Comparison of ENCODE assay signal across 8 cellular contexts in the genomic region with DNA sequence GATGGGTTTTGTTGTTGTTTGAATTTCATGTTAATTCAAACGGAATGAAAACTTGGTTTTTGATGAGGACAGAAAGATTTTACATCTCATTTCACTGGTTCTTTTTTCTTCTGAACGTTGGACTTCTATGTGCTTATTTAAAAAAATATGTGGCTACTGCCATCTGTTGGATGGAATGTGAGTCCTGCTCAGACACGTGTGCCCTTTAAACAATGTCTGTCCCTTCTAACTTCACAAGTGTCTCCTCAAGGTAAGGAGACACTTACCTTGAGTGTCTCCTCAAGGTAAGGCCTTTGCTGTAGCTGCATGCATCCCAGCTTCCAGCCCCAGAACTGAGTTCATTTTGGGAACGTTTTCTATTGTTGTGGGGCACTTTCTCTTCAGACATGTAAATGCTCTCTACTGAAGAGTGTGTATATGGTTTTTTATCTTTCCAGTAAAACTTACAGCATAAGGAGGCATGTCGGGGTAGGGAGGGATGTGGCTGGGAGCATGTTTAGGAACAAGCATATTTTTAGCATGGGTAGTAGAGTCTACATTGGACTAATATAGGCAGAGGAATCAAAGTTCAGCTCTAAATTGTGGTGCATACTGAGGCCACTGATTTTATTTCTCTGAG.
DNase-seq lines count a peak whose midpoint lies in the region; ATAC-seq and TF ChIP-seq lines count a peak whose summit lies in the region.

No MANE protein-coding gene starts in this region.

- H3K9ac ChIP-seq in OCI-LY3 (ENCODE audit: low read length) (no peak overlapping the region), parathyroid adenoma (no peak overlapping the region)

- no peak overlapping the region for H3K27ac Mint-ChIP-seq in activated naive CD4-positive, alpha-beta T cell treated with anti-CD3 and anti-CD28 coated beads for 36 hours

- H3K27me3 Mint-ChIP-seq in activated naive CD4-positive, alpha-beta T cell treated with anti-CD3 and anti-CD28 coated beads for 36 hours (ENCODE audit: low read depth) = peaks cover 4% of the 10 kb centered on the region

- H3K9me3 ChIP-seq in OCI-LY3 (ENCODE audit: insufficient read depth, low read length) = no peaks in the 10 kb centered on the region
- H3K9me3 ChIP-seq in esophagus squamous epithelium = no peaks in the 10 kb centered on the region
- no peaks in the 10 kb centered on the region for H3K9me3 ChIP-seq in parathyroid adenoma (ENCODE audit: control insufficient read depth, low read length)
- H3K9me3 ChIP-seq in MG63 = peaks cover 2% of the 10 kb centered on the region; the same call in 1 of the 2 replicates

- CTCF ChIA-PET in activated naive CD4-positive, alpha-beta T cell treated with anti-CD3 and anti-CD28 coated beads for 36 hours (lab: Charles Lee) = interaction anchor here (0.6 to 1.1 kb wide), 6 partner anchors 15 to 1860 kb away, joined by 3 read pairs; no protein-coding TSS in a partner anchor

- no peaks in the 10 kb centered on the region for H3K36me3 Mint-ChIP-seq in activated naive CD4-positive, alpha-beta T cell treated with anti-CD3 and anti-CD28 coated beads for 36 hours (ENCODE audit: low read depth)

- no peaks in the 10 kb centered on the region for H3K9me3 Mint-ChIP-seq in activated naive CD4-positive, alpha-beta T cell treated with anti-CD3 and anti-CD28 coated beads for 36 hours

- H3K36me3 ChIP-seq in OCI-LY3 (replicated peaks; ENCODE audit: low read depth, low read length) (no peaks in the 10 kb centered on the region), esophagus squamous epithelium (no peaks in the 10 kb centered on the region), parathyroid adenoma (ENCODE audit: control insufficient read depth, insufficient read depth, low read length) (no peaks in the 10 kb centered on the region), MG63 (no peaks in the 10 kb centered on the region)

- no peaks in the 10 kb centered on the region for H3K4me1 ChIP-seq in OCI-LY3 (ENCODE audit: low read length)
- H3K4me1 ChIP-seq in esophagus squamous epithelium = no peaks in the 10 kb centered on the region
- H3K4me1 ChIP-seq in parathyroid adenoma = no peaks in the 10 kb centered on the region

- no peaks in the 10 kb centered on the region for H4K20me1 ChIP-seq in OCI-LY3 (ENCODE audit: insufficient read depth, low read length)

- H3K4me2 ChIP-seq in OCI-LY3 (ENCODE audit: low read length) (no peak overlapping the region), parathyroid adenoma (ENCODE audit: low read length) (no peak overlapping the region)

- H3K79me2 ChIP-seq in OCI-LY3 (ENCODE audit: low read length) = no peaks in the 10 kb centered on the region
- no peaks in the 10 kb centered on the region for H3K79me2 ChIP-seq in parathyroid adenoma

- no peaks in the 10 kb centered on the region for H3K4me1 Mint-ChIP-seq in activated naive CD4-positive, alpha-beta T cell treated with anti-CD3 and anti-CD28 coated beads for 36 hours (ENCODE audit: low read depth)

- H3K27me3 ChIP-seq in OCI-LY3 (ENCODE audit: low read depth, low read length) (no peaks in the 10 kb centered on the region; the same call in 1 of the 2 replicates), esophagus squamous epithelium (no peaks in the 10 kb centered on the region), parathyroid adenoma (ENCODE audit: control insufficient read depth, insufficient read depth, low read length) (no peaks in the 10 kb centered on the region), MG63 (no peaks in the 10 kb centered on the region)

- no peak overlapping the region for H2AFZ ChIP-seq in OCI-LY3 (ENCODE audit: low read depth, low read length)
- no peak overlapping the region for H2AFZ ChIP-seq in parathyroid adenoma

- WGBS in esophagus squamous epithelium, 2 donors = 26 to 30% methylated on average over 5 of the region's 5 CpGs

- intact Hi-C loops in activated naive CD4-positive, alpha-beta T cell treated with anti-CD3 and anti-CD28 coated beads for 36 hours (cut with micrococcal nuclease) = loop anchor here (5.0 to 10.0 kb wide), 2 partner anchors 317 to 740 kb away; no protein-coding TSS in a partner anchor
- intact Hi-C loops in esophagus squamous epithelium (cut with DNase I) = loop anchor here (10.0 kb wide), 1 partner anchor 433 kb away; no protein-coding TSS in a partner anchor

- H3K4me3 ChIP-seq in OCI-LY3 (ENCODE audit: low read length) (no peak overlapping the region), esophagus squamous epithelium (no peak overlapping the region), parathyroid adenoma (ENCODE audit: low read depth, low read length) (no peak overlapping the region), MG63 (no peak overlapping the region)

- H3K27ac ChIP-seq in OCI-LY3 (ENCODE audit: low read length) (no peak overlapping the region), esophagus squamous epithelium (no peak overlapping the region), parathyroid adenoma (no peak overlapping the region)

- peak; percentile 10 for DNase-seq in activated naive CD4-positive, alpha-beta T cell treated with anti-CD3 and anti-CD28 coated beads for 36 hours
- DNase-seq in activated naive CD4-positive, alpha-beta T cell treated with anti-CD3 and anti-CD28 coated beads, Interleukin-2, amount 50 U/mL, for 16 hours = no peak
- DNase-seq in esophagus squamous epithelium (lab: John Stamatoyannopoulos, UW) = no peak
- no peak for DNase-seq in ecto neural progenitor cell (ENCODE audit: low spot score)
- no peak for DNase-seq in MG63

- ATAC-seq in HG03442 (IDR thresholded peaks at IDR 0.05; ENCODE audit: unreplicated experiment) = no peak

- no peak overlapping the region for H3K4me3 Mint-ChIP-seq in activated naive CD4-positive, alpha-beta T cell treated with anti-CD3 and anti-CD28 coated beads for 36 hours

- TF ChIP-seq CTCF in OCI-LY3 (IDR thresholded peaks at IDR 0.05; ENCODE audit: low read depth, low read length) (peak; percentile 67), esophagus squamous epithelium (IDR thresholded peaks at IDR 0.05) (peak; percentile 23 to 66 (median 44)), parathyroid adenoma (IDR thresholded peaks at IDR 0.05) (peak; percentile 51)

- TF ChIP-seq POLR2A in esophagus squamous epithelium (IDR thresholded peaks at IDR 0.05) = no peak
